Comparison of ENCODE assay signal across 9 cellular contexts in the genomic region with DNA sequence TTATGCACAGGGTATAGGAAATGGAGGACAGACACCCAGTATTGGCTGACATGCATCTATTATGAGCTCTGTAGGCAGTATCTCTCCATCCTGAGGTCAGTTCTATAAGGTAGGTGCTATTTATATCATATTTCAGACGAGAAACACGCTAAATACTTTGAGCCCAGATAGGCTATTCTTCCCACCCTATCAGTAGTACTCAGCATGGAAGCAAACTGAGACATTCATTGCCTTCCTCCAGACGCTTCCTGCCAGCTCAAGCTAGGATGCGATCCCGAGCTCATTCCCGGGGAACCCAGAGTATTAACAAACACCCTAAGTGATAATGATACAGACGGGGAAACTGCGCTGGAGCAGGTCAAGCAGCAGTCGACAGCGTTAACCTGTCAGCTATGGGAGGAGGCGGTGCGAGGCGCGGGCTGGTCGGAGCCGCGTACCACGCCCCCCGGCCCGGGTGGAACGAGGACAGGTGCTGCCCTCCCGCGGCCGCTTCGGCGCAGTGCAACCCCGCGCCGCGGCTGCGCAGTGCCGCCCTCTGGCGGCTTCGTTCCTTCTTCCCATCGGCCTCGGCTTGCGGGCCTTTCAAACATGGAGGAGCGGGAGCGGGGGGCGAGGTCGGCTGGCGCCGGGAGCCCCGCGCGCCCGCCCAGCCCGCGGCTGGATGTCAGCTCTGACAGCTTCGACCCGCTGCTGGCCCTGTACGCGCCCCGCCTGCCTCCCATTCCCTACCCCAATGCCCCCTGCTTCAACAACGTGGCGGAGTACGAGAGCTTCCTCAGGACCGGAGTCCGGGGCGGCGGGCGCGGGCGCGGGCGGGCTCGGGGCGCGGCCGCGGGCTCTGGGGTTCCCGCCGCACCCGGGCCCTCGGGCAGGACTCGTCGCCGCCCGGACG. TPM values are rescaled to one million over a fixed set of nuclear protein-coding genes. Genes with fewer than 3 reads are reported as not detected.
A peak's percentile ranks its signal among the peaks of the same experiment; 100 is the strongest.
DNase-seq lines count a peak whose midpoint lies in the region; ATAC-seq, FAIRE-seq and TF ChIP-seq lines count a peak whose summit lies in the region.
"Had no signal": no experiment of that assay in that cellular context is flagged by ENCODE, and none has a peak within 500 bp of the region (broad histone marks: within the 10 kb centered on the region; RNA-seq: fewer than 3 reads in every experiment).

A gene (plus strand): TSS at position 550 of the 892 bp plus-strand sequence. CDS start 39 bp downstream, at position 589.

- H3K4me1 ChIP-seq in kidney (ENCODE audit: control insufficient read depth in 1 of 2, insufficient read depth in 1 of 2, low read depth in 1 of 2, low read length in 2 of 2): peaks cover 0 to 10% of the 10 kb centered on the region in 2 donors

- H3K9me3 ChIP-seq in kidney (ENCODE audit: control insufficient read depth in 1 of 2, low read length in 2 of 2): no peaks in the 10 kb centered on the region

- no peak within 1 kb of the TSS for H3K27ac ChIP-seq in kidney (ENCODE audit: low read depth in 2 of 2, low read length in 2 of 2)

- peak within 1 kb of the TSS; percentile 74 to 89 for H3K4me3 ChIP-seq in kidney (ENCODE audit: low read length in 2 of 2)

- peak; percentile 98 for DNase-seq in AG20443 (ENCODE audit: low spot score)
- peak; percentile 76 for DNase-seq in NCI-H2196 treated with DMSO at 0.1 percent for 48 hours (lab: John Stamatoyannopoulos, UW; ENCODE audit: unreplicated experiment)
- peak; percentile 75 to 82 (median 81) for DNase-seq in activated CD4-positive, CD25-positive, alpha-beta regulatory T cell (lab: John Stamatoyannopoulos, UW)
- DNase-seq in central memory CD4-positive, alpha-beta T cell: peak; percentile 86
- peak; percentile 95 for DNase-seq in kidney
- peak; percentile 94 for DNase-seq in stimulated activated CD4-positive, alpha-beta T cell treated with anti-CD3 and anti-CD28 coated beads, Interleukin-15, amount 100 ng/mL, for 24 hours

- peak within 1 kb of the TSS; percentile 52 to 84 for H3K9ac ChIP-seq in kidney (ENCODE audit: low read length in 2 of 2)

- ATAC-seq in GM18909 (IDR thresholded peaks at IDR 0.05; ENCODE audit: poor library complexity, unreplicated experiment) (peak; percentile 91), HG03139 (IDR thresholded peaks at IDR 0.05; ENCODE audit: unreplicated experiment) (peak; percentile 95)

- intact Hi-C loops in kidney (cut with DNase I): no loop called here

- peak; percentile 99 for TF ChIP-seq CTCF in kidney (IDR thresholded peaks at IDR 0.05; ENCODE audit: borderline replicate concordance, extremely low read depth, insufficient read depth)

- no peak for FAIRE-seq in kidney (lab: Jason Lieb, UNC)
- FAIRE-seq: colon had no signal

- peaks cover 0 to 4% of the 10 kb centered on the region in 2 donors for H3K36me3 ChIP-seq in kidney (ENCODE audit: control insufficient read depth in 1 of 2, insufficient read depth in 2 of 2, low read length in 2 of 2)

RNA-seq across cellular contexts. Expression of the gene that starts here (rescaled TPM):
- total RNA-seq in kidney: 2.8 TPM
- 0.97 TPM for polyA plus RNA-seq in kidney (ENCODE audit: insufficient read depth, low read depth, low replicate concordance)
